Comparison of ENCODE assay signal across 9 cellular contexts in genomic region chr1:42146127-42146915, GRCh38. TPM values are rescaled to one million over a fixed set of nuclear protein-coding genes. Genes with fewer than 3 reads are reported as not detected.
"Had no signal": no experiment of that assay in that cellular context is flagged by ENCODE, and none has a peak within 500 bp of the region (broad histone marks: within the 10 kb centered on the region; RNA-seq: fewer than 3 reads in every experiment).

No MANE protein-coding gene starts in this region.

- H3K36me3 ChIP-seq: esophagus muscularis mucosa, pancreas, stomach, thoracic aorta, vagina had no signal

- H3K4me3 ChIP-seq: esophagus muscularis mucosa, pancreas, stomach, thoracic aorta, vagina had no signal

- H3K27ac ChIP-seq: esophagus muscularis mucosa, pancreas, skin epidermis, stomach, thoracic aorta, vagina had no signal

- H3K27me3 ChIP-seq: pancreas, vagina had no signal

- H3K9me3 ChIP-seq: esophagus muscularis mucosa, pancreas, stomach, thoracic aorta, vagina had no signal

- FAIRE-seq: pancreas had no signal

RNA-seq across cellular contexts. Expression of gene GUCA2B, which starts 6.9 kb away (rescaled TPM):
- total RNA-seq: activated naive CD4-positive, alpha-beta T cell treated with anti-CD3 and anti-CD28 coated beads, Interleukin-2, amount 50 U/mL, for 72 hours; esophagus muscularis mucosa; fibroblast of villous mesenchyme; T-helper 2 cell treated with Interferon-gamma antibody and Interleukin-4, amounts not matched to agents 100 ng/mL and 5 ng/mL, for 36 hours; thoracic aorta; vagina had no signal

RNA-seq across cellular contexts. Expression of gene GUCA2A, which starts 18.2 kb away (rescaled TPM):
- total RNA-seq: activated naive CD4-positive, alpha-beta T cell treated with anti-CD3 and anti-CD28 coated beads, Interleukin-2, amount 50 U/mL, for 72 hours; esophagus muscularis mucosa; fibroblast of villous mesenchyme; T-helper 2 cell treated with Interferon-gamma antibody and Interleukin-4, amounts not matched to agents 100 ng/mL and 5 ng/mL, for 36 hours; thoracic aorta; vagina had no signal
- polyA plus RNA-seq: stomach had no signal
